ENCODE assay signal across 7 cellular contexts in genomic region chr19:48568345-48568886, GRCh38. TPM values are rescaled to one million over a fixed set of nuclear protein-coding genes. Genes with fewer than 3 reads are reported as not detected.
A peak's percentile ranks its signal among the peaks of the same experiment; 100 is the strongest.
DNase-seq lines count a peak whose midpoint lies in the region; TF ChIP-seq lines count a peak whose summit lies in the region.

No MANE protein-coding gene starts in this region.

- no peak for TF ChIP-seq CTCF in HEK293 (tag by site-specific recombination; IDR thresholded peaks at IDR 0.05)
- no peak for TF ChIP-seq CTCF in osteoblast (IDR thresholded peaks at IDR 0.05; ENCODE audit: extremely low read depth, low read depth, low read length)
- TF ChIP-seq CTCF in GM10248 (IDR thresholded peaks at IDR 0.05; ENCODE audit: control extremely low read depth, extremely low read depth, low read depth, missing control alignments), result no peak

- CTCF ChIA-PET in HEK293 (lab: Yijun Ruan, JAX) (interaction anchor here (0.6 to 1.8 kb wide), 4 partner anchors 16 to 63 kb away, joined by 3 to 9 read pairs (median 6); no protein-coding TSS in a partner anchor), GM10248 (lab: Yijun Ruan, JAX) (interaction anchor here (1.1 to 1.4 kb wide), 2 partner anchors 16 to 20 kb away, joined by 4 read pairs; no protein-coding TSS in a partner anchor)

- H3K4me1 ChIP-seq in HEK293 (ENCODE audit: control insufficient read depth, insufficient read depth, low read length) (peaks cover 11% of the 10 kb centered on the region), osteoblast (ENCODE audit: insufficient read depth, low read length) (peaks cover 12% of the 10 kb centered on the region)

- H3K27me3 ChIP-seq in osteoblast (ENCODE audit: insufficient read depth, low read length), result no peaks in the 10 kb centered on the region

- H3K9me3 ChIP-seq in HEK293 (ENCODE audit: control insufficient read depth, insufficient read depth, low read depth, low read length) (no peaks in the 10 kb centered on the region), osteoblast (ENCODE audit: low read depth, low read length) (no peaks in the 10 kb centered on the region)

- H3K4me3 ChIP-seq in HEK293 (ENCODE audit: low read depth, low read length), result 0 out of 2 replicates have a peak overlapping the region, but pooled peaks have one; percentile 2
- peak overlapping the region; percentile 33 for H3K4me3 ChIP-seq in osteoblast (ENCODE audit: insufficient read depth, low read length)

- DNase-seq in SW 1271 (lab: John Stamatoyannopoulos, UW), result peak; percentile 37 to 70
- peak; percentile 29 for DNase-seq in globus pallidus (ENCODE audit: low spot score)
- DNase-seq in osteoblast (ENCODE audit: insufficient read length, low spot score, missing footprints), result peak; percentile 97
- no peak for DNase-seq in GM10248 (ENCODE audit: extremely low spot score)
- DNase-seq in activated CD4-positive, alpha-beta T cell treated with anti-CD3 and anti-CD28 coated beads, Interleukin-2, amount 50 U/mL, for 1 hour, result no peak
- DNase-seq in stimulated activated CD4-positive, alpha-beta T cell treated with anti-CD3 and anti-CD28 coated beads, Interleukin-2, amount 100 ng/mL, for 48 hours, result no peak

- peak overlapping the region; percentile 65 for H2AFZ ChIP-seq in osteoblast (ENCODE audit: low read length)

- no peaks in the 10 kb centered on the region for H3K79me2 ChIP-seq in osteoblast (ENCODE audit: insufficient read depth, low read length)

- H3K27ac ChIP-seq in HEK293 (ENCODE audit: extremely low read depth, low read depth, low read length) (peak overlapping the region; percentile 58; the same call in 1 of the 2 replicates), osteoblast (ENCODE audit: low read depth, low read length) (peak overlapping the region; percentile 1)

- POLR2A ChIA-PET in HEK293 (lab: Yijun Ruan, JAX), result interaction anchor here (0.6 to 1.6 kb wide), 8 partner anchors 8 to 313 kb away, joined by 3 to 9 read pairs (median 4); partner anchors contain the start of genes CARD8, RPL18 and SPHK2
- POLR2A ChIA-PET in GM10248 (lab: Yijun Ruan, JAX), result interaction anchor here (0.7 kb wide), 1 partner anchor 126 kb away, joined by 6 read pairs; no protein-coding TSS in a partner anchor

- no peaks in the 10 kb centered on the region for H4K20me1 ChIP-seq in osteoblast (ENCODE audit: insufficient read depth, low read length)

- H3K36me3 ChIP-seq in HEK293 (ENCODE audit: control insufficient read depth in 2 of 2, insufficient read depth in 1 of 2, low read length in 2 of 2), result no peaks in the 10 kb centered on the region
- H3K36me3 ChIP-seq in osteoblast (ENCODE audit: insufficient read depth, low read length), result no peaks in the 10 kb centered on the region

- H3K4me2 ChIP-seq in osteoblast (ENCODE audit: insufficient read depth, low read length), result peak overlapping the region; percentile 59

TF ChIP-seq in HEK293, 187 proteins besides CTCF, POLR2A, EP300 and RAD21 (continues in another document):
- TF ChIP-seq OSR2 (tag by site-specific recombination; IDR thresholded peaks at IDR 0.05) (0 out of 2 replicates have a peak, but pooled peaks have one; percentile 5), ZNF391 (tag by site-specific recombination; IDR thresholded peaks at IDR 0.05; ENCODE audit: borderline replicate concordance, low read depth) (peak; percentile 19; the same call in 1 of the 2 replicates), ZNF426 (tag by site-specific recombination; IDR thresholded peaks at IDR 0.05) (no peak), EGR2 (tag by site-specific recombination; IDR thresholded peaks at IDR 0.05; ENCODE audit: low read depth) (no peak), YY2 (tag by site-specific recombination; IDR thresholded peaks at IDR 0.05) (no peak), SP2 (tag by site-specific recombination; IDR thresholded peaks at IDR 0.05) (no peak), ZNF335 (tag by site-specific recombination; conservative IDR thresholded peaks at IDR 0.05) (peak; percentile 63), ZNF623 (tag by site-specific recombination; IDR thresholded peaks at IDR 0.05) (no peak), ZNF362 (tag by site-specific recombination; IDR thresholded peaks at IDR 0.05) (peak; percentile 54; the same call in 1 of the 2 replicates), ZNF521 (tag by site-specific recombination; IDR thresholded peaks at IDR 0.05) (no peak), ZSCAN30 (tag by site-specific recombination; IDR thresholded peaks at IDR 0.05) (no peak), ZNF16 (tag by site-specific recombination; IDR thresholded peaks at IDR 0.05; ENCODE audit: low read depth) (no peak), ZNF202 (tag by site-specific recombination; IDR thresholded peaks at IDR 0.05; ENCODE audit: borderline replicate concordance) (no peak), ZNF664 (tag by site-specific recombination; IDR thresholded peaks at IDR 0.05) (no peak), ELK4 (IDR thresholded peaks at IDR 0.05; ENCODE audit: borderline replicate concordance, low read depth, low read length) (no peak), MEIS1 (CRISPR knock-in tag; IDR thresholded peaks at IDR 0.05; ENCODE audit: borderline replicate concordance) (no peak), ZNF274 (IDR thresholded peaks at IDR 0.05; ENCODE audit: low read length) (no peak), ZNF274 (tag by site-specific recombination; IDR thresholded peaks at IDR 0.05; ENCODE audit: borderline replicate concordance) (no peak), ZNF548 (tag by site-specific recombination; IDR thresholded peaks at IDR 0.05) (no peak), ZNF530 (tag by site-specific recombination; IDR thresholded peaks at IDR 0.05; ENCODE audit: low read depth) (no peak), KLF1 (tag by site-specific recombination; IDR thresholded peaks at IDR 0.05) (no peak), HIC1 (tag by site-specific recombination; IDR thresholded peaks at IDR 0.05) (peak; percentile 85), ZXDB (tag by site-specific recombination; IDR thresholded peaks at IDR 0.05) (no peak), ZNF398 (tag by site-specific recombination; IDR thresholded peaks at IDR 0.05) (0 out of 2 replicates have a peak, but pooled peaks have one; percentile 43), SP7 (tag by site-specific recombination; IDR thresholded peaks at IDR 0.05) (no peak; the same call in none of the 2 replicates)

RNA-seq across cellular contexts. Expression of gene SULT2B1, which starts 16.4 kb away (rescaled TPM):
- under 0.01 TPM in 1 of 2 replicates, not detected in the other for total RNA-seq in osteoblast

RNA-seq across cellular contexts. Expression of gene SPACA4, which starts 38.1 kb away (rescaled TPM):
- total RNA-seq in osteoblast, result not detected in 2 replicates

RNA-seq across cellular contexts. Expression of gene FAM83E, which starts 46.5 kb away (rescaled TPM):
- total RNA-seq in osteoblast, result 0.29 TPM in 1 of 2 replicates, not detected in the other

RNA-seq across cellular contexts. Expression of gene RPL18, which starts 50.6 kb away (rescaled TPM):
- total RNA-seq in osteoblast, result 1,357 and 1,526 TPM in 2 replicates

RNA-seq across cellular contexts. Expression of gene SPHK2, which starts 50.9 kb away (rescaled TPM):
- total RNA-seq in osteoblast, result 13.0 and 13.3 TPM in 2 replicates

Comparison
In these comparisons a context has a peak if more than half of its experiments do, and no peak if none do; other contexts are left out.
1. DNase-seq: peak in SW 1271 (2 of 2), globus pallidus (single experiment) and osteoblast (single experiment); none in GM10248 (single experiment), activated CD4-positive, alpha-beta T cell treated with anti-CD3 and anti-CD28 coated beads, Interleukin-2, amount 50 U/mL, for 1 hour (single experiment) and stimulated activated CD4-positive, alpha-beta T cell treated with anti-CD3 and anti-CD28 coated beads, Interleukin-2, amount 100 ng/mL, for 48 hours (0 of 2).